ENCODE assay signal across 8 cellular contexts in the genomic region with DNA sequence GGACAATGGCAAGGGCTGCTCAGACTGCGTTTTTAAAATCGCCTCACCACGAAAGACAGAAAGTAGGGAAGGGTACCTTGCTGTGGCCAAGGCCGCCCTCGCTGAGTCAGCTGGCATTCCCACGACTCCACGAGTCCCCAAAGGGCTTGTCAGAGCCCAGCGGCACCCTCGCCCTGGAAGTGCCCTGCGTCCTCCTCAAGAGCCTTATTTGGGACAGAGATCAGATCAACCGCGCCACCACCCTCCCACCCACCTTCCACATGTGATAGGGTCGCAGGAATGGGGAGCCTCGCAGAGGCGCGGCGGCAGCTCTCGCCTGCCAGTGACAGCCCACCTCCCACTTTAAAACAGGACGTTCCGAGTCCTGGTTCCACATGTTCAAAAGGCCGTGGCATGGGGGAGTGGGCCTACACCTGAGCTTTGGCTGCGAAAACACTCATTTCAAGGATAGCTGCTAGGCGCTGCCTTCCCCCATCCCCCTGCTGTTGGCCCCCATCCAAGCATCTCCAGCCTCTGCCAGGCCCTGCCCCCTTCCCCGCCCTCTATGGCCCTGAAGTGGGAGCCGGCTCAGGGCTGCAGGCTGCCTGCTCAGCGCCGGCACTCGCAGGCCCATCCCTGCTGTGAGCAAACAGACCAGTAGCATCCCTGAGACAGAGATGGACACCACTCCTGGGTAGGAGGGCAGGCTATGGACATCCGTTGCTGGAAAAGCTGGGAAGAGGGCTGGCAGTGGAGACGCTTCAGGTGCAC. TPM values are rescaled to one million over a fixed set of nuclear protein-coding genes. Genes with fewer than 3 reads are reported as not detected.
DNase-seq lines count a peak whose midpoint lies in the region; ATAC-seq lines count a peak whose summit lies in the region.

No MANE protein-coding gene starts in this region.

- H3K4me3 Mint-ChIP-seq in T-helper 2 cell treated with Interferon-gamma antibody and Interleukin-4, amounts not matched to agents 5 μg/mL and 100 μg/mL, for 36 hours = peak overlapping the region; percentile 63

- H3K27me3 Mint-ChIP-seq in T-helper 2 cell treated with Interferon-gamma antibody and Interleukin-4, amounts not matched to agents 5 μg/mL and 100 μg/mL, for 36 hours (ENCODE audit: low read depth) = peaks cover 2% of the 10 kb centered on the region

- H3K4me1 Mint-ChIP-seq in T-helper 2 cell treated with Interferon-gamma antibody and Interleukin-4, amounts not matched to agents 5 μg/mL and 100 μg/mL, for 36 hours (ENCODE audit: low read depth) = peaks cover 5% of the 10 kb centered on the region

- H3K27ac Mint-ChIP-seq in T-helper 2 cell treated with Interferon-gamma antibody and Interleukin-4, amounts not matched to agents 5 μg/mL and 100 μg/mL, for 36 hours = no peak overlapping the region

- H3K9me3 ChIP-seq in SJSA1 (replicated peaks) = no peaks in the 10 kb centered on the region
- no peaks in the 10 kb centered on the region for H3K9me3 ChIP-seq in neuron (ENCODE audit: low read length)

- ATAC-seq in esophagus mucosa (peak; percentile 1), GM18520 (IDR thresholded peaks at IDR 0.05; ENCODE audit: unreplicated experiment) (no peak)

- no peak overlapping the region for H3K27ac ChIP-seq in SJSA1

- no peak for DNase-seq in T-helper 2 cell treated with Interferon-gamma antibody and Interleukin-4, amounts not matched to agents 5 μg/mL and 100 μg/mL, for 36 hours (ENCODE audit: low spot score)
- DNase-seq in T-helper 2 cell (no peak), SJSA1 (ENCODE audit: low read depth in 1 of 2, low spot score in 2 of 2) (no peak), epidermal melanocyte (ENCODE audit: insufficient read length, low spot score) (no peak)
- no peak for DNase-seq in activated CD8-positive, alpha-beta memory T cell treated with anti-CD3 and anti-CD28 coated beads, Interleukin-2, amount 50 U/mL, for 4 hours

- H3K36me3 Mint-ChIP-seq in T-helper 2 cell treated with Interferon-gamma antibody and Interleukin-4, amounts not matched to agents 5 μg/mL and 100 μg/mL, for 36 hours (ENCODE audit: low read depth) = no peaks in the 10 kb centered on the region

- peak overlapping the region; percentile 100 for H2AFZ ChIP-seq in neuron (ENCODE audit: low read depth, low read length)

- peak overlapping the region; percentile 57 for H3K4me3 ChIP-seq in SJSA1
- H3K4me3 ChIP-seq in neuron (ENCODE audit: low read length) = peak overlapping the region; percentile 59

- H3K9me3 Mint-ChIP-seq in T-helper 2 cell treated with Interferon-gamma antibody and Interleukin-4, amounts not matched to agents 5 μg/mL and 100 μg/mL, for 36 hours = no peaks in the 10 kb centered on the region

- H3K36me3 ChIP-seq in SJSA1 (no peaks in the 10 kb centered on the region), neuron (ENCODE audit: insufficient read depth, low read length) (no peaks in the 10 kb centered on the region)

- H3K27me3 ChIP-seq in SJSA1 (replicated peaks) (no peaks in the 10 kb centered on the region), neuron (ENCODE audit: insufficient read depth, low read length) (peaks cover 6% of the 10 kb centered on the region)

- H3K4me1 ChIP-seq in SJSA1 (replicated peaks) = peaks cover 10% of the 10 kb centered on the region
- no peaks in the 10 kb centered on the region for H3K4me1 ChIP-seq in neuron (ENCODE audit: insufficient read depth, low read length)

RNA-seq across cellular contexts. Expression of a gene that starts 38.1 kb away (rescaled TPM):
- total RNA-seq in SJSA1 (2014; rRNA removed; shearing (Covaris generic)) = 3.9 and 6.9 TPM in 2 replicates
- total RNA-seq in esophagus mucosa = 41.8 TPM

RNA-seq across cellular contexts. Expression of a gene that starts 43.3 kb away (rescaled TPM):
- not detected in 2 replicates for total RNA-seq in SJSA1 (2014; rRNA removed; shearing (Covaris generic))
- not detected for total RNA-seq in esophagus mucosa
